In genomic region chr3:14757153-14757700, GRCh38 we compare ENCODE assay signal across 14 cellular contexts.
A peak's percentile ranks its signal among the peaks of the same experiment; 100 is the strongest.
DNase-seq lines count a peak whose midpoint lies in the region; ATAC-seq, FAIRE-seq and TF ChIP-seq lines count a peak whose summit lies in the region.
"Had no signal": no experiment of that assay in that cellular context is flagged by ENCODE, and none has a peak within 500 bp of the region (broad histone marks: within the 10 kb centered on the region; RNA-seq: fewer than 3 reads in every experiment).

No MANE protein-coding gene starts in this region.

- FAIRE-seq in H1 (lab: Jason Lieb, UNC) = no peak

- ATAC-seq in natural killer cell treated with Interleukin-12 subunit alpha and Interleukin-12 subunit beta and Interleukin-15 and Interleukin-18, amount 100 ng/mL, for 72 hours = peak; percentile 25 to 28
- ATAC-seq: CD8-positive, alpha-beta T cell; HCT116 had no signal

- H3K36me3 ChIP-seq in H1 (ENCODE audit: control insufficient read depth in 2 of 4, insufficient read depth in 4 of 4, low read length in 3 of 4) = no peaks in the 10 kb centered on the region
- H3K36me3 ChIP-seq: BLaER1 treated with 17β-estradiol and CSF1 and Interleukin-3, amounts not matched to agents 10 nM and 100 nM had no signal

- H4K5ac ChIP-seq in H9 (ENCODE audit: insufficient read length, low read depth, low read length) (no peak overlapping the region), H1 (ENCODE audit: insufficient read length, low read depth, low read length) (no peak overlapping the region)

- no peak overlapping the region for H4K8ac ChIP-seq in H9 (replicated peaks; ENCODE audit: insufficient read length, low read depth, low read length)
- H4K8ac ChIP-seq in H1 (ENCODE audit: extremely low read depth, insufficient read depth, low read length) = no peak overlapping the region

- no peak overlapping the region for H3K23ac ChIP-seq in H9 (ENCODE audit: insufficient read length, low read depth, low read length)
- H3K23ac ChIP-seq in H1 (ENCODE audit: insufficient read length) = no peak overlapping the region

- H3K14ac ChIP-seq in H9 (ENCODE audit: insufficient read depth, low read length) = no peak overlapping the region
- H3K14ac ChIP-seq in H1 (ENCODE audit: insufficient read length) = no peak overlapping the region

- no CpG with 5 or more reads among the region's 14 CpGs for WGBS in H9 (ENCODE audit: extremely low coverage, insufficient read length, low lambda C conversion rate)
- 90% methylated on average over 14 of the region's 14 CpGs; no CpG with 5 or more reads in 1 of the 2 experiments for WGBS in H1 (ENCODE audit: extremely low coverage in 1 of 2, insufficient coverage in 1 of 2, insufficient read length in 1 of 2, insufficient replicate concordance in 2 of 2, low coverage in 1 of 2, low lambda C conversion rate in 2 of 2, missing lambda C conversion rate in 1 of 2), 2 experiments

- no peak for TF ChIP-seq EP300 in H1 (IDR thresholded peaks at IDR 0.05; ENCODE audit: borderline replicate concordance in 1 of 2, low read depth in 2 of 2, low read length in 2 of 2)

- H3K27ac ChIP-seq in H9 (ENCODE audit: insufficient read length, low read depth, low read length) (no peak overlapping the region), H1 (ENCODE audit: low read depth, low read length) (no peak overlapping the region)
- H3K27ac ChIP-seq: BLaER1 treated with 17β-estradiol and CSF1 and Interleukin-3, amounts not matched to agents 10 nM and 100 nM had no signal

- H3K27ac Mint-ChIP-seq in H9 (no peak overlapping the region), type B pancreatic cell (peak overlapping the region; percentile 19), nephron progenitor cell (no peak overlapping the region)
- H3K27ac Mint-ChIP-seq in natural killer cell treated with Interleukin-12 subunit alpha and Interleukin-12 subunit beta and Interleukin-15 and Interleukin-18, amount 100 ng/mL, for 72 hours = no peak overlapping the region
- H3K27ac Mint-ChIP-seq: B cell; CD8-positive, alpha-beta T cell had no signal

- H2BK12ac ChIP-seq in H9 (ENCODE audit: insufficient read length, low read depth, low read length) (no peak overlapping the region), H1 (ENCODE audit: low read depth, low read length) (no peak overlapping the region)

- POLR2A ChIA-PET in H1 (lab: Charles Lee; ENCODE audit: partially characterized antibody) = no interaction called here

- peak in 1 of 2 experiments; percentile 17; a peak in 2 of 4 replicates for TF ChIP-seq RAD21 in H1 (IDR thresholded peaks at IDR 0.05 in 1 of 2, conservative IDR thresholded peaks at IDR 0.05 in 1 of 2; ENCODE audit: low read depth in 2 of 2, low read length in 2 of 2)

- H3K4me3 ChIP-seq in H1 (ENCODE audit: extremely low read depth in 1 of 4, insufficient read depth in 2 of 4, low read depth in 3 of 4, low read length in 4 of 4) = no peak overlapping the region
- H3K4me3 ChIP-seq: BLaER1 treated with 17β-estradiol and CSF1 and Interleukin-3, amounts not matched to agents 10 nM and 100 nM had no signal

- H2BK120ac ChIP-seq in H9 (ENCODE audit: low read depth, low read length, poor library complexity, severe bottlenecking) (no peak overlapping the region), H1 (replicated peaks; ENCODE audit: low read depth, low read length) (no peak overlapping the region)

- H3K9me3 Mint-ChIP-seq in H9 = peaks cover 2% of the 10 kb centered on the region in 2 experiments; a peak in 1 of 5 replicates
- H3K9me3 Mint-ChIP-seq in natural killer cell treated with Interleukin-12 subunit alpha and Interleukin-12 subunit beta and Interleukin-15 and Interleukin-18, amount 100 ng/mL, for 72 hours = no peaks in the 10 kb centered on the region
- no peaks in the 10 kb centered on the region for H3K9me3 Mint-ChIP-seq in type B pancreatic cell
- H3K9me3 Mint-ChIP-seq in nephron progenitor cell = peaks cover 5% of the 10 kb centered on the region
- H3K9me3 Mint-ChIP-seq: CD8-positive, alpha-beta T cell had no signal

- no peaks in the 10 kb centered on the region for H3K79me2 ChIP-seq in H9 (ENCODE audit: insufficient read depth, low read length)
- H3K79me2 ChIP-seq in H1 (ENCODE audit: control insufficient read depth in 1 of 2, insufficient read depth in 2 of 2, low read length in 2 of 2) = no peaks in the 10 kb centered on the region

- H3K23me2 ChIP-seq in H9 (ENCODE audit: insufficient read length, low read depth, low read length, poor library complexity, severe bottlenecking) (no peaks in the 10 kb centered on the region), H1 (ENCODE audit: low read depth, low read length) (no peaks in the 10 kb centered on the region)

- no peak overlapping the region for H2BK20ac ChIP-seq in H9 (ENCODE audit: low read depth, low read length, poor library complexity, severe bottlenecking)
- H2BK20ac ChIP-seq in H1 (ENCODE audit: low read length) = no peak overlapping the region

- CTCF ChIA-PET in H1 (lab: Charles Lee; ENCODE audit: partially characterized antibody) = interaction anchor here (0.7 to 1.7 kb wide), 8 partner anchors 10 to 247 kb away, joined by 3 to 6 read pairs (median 3); no protein-coding TSS in a partner anchor

- H3K4ac ChIP-seq in H9 (ENCODE audit: low read depth, low read length) (no peak overlapping the region), H1 (replicated peaks; ENCODE audit: insufficient read length, low read depth, low read length) (no peak overlapping the region)

- H3K9ac ChIP-seq in H9 (ENCODE audit: extremely low read depth, insufficient read length, low read length) = no peak overlapping the region
- no peak overlapping the region for H3K9ac ChIP-seq in H1 (replicated peaks in 1 of 4; ENCODE audit: extremely low read depth in 1 of 4, low read depth in 3 of 4, low read length in 3 of 4)
- H3K9ac ChIP-seq: BLaER1 treated with 17β-estradiol and CSF1 and Interleukin-3, amounts not matched to agents 10 nM and 100 nM had no signal

- H3K27me3 Mint-ChIP-seq in H9 (ENCODE audit: low read depth) = peaks cover 9% of the 10 kb centered on the region
- H3K27me3 Mint-ChIP-seq in natural killer cell treated with Interleukin-12 subunit alpha and Interleukin-12 subunit beta and Interleukin-15 and Interleukin-18, amount 100 ng/mL, for 72 hours = peaks cover 4 to 22% of the 10 kb centered on the region in 2 donors
- H3K27me3 Mint-ChIP-seq in type B pancreatic cell = peaks cover 21% of the 10 kb centered on the region
- peaks cover 16% of the 10 kb centered on the region for H3K27me3 Mint-ChIP-seq in nephron progenitor cell (ENCODE audit: low read depth, poor library complexity)

- TF ChIP-seq CTCF in H9 (conservative IDR thresholded peaks at IDR 0.05) (no peak), H1 (IDR thresholded peaks at IDR 0.05; ENCODE audit: control extremely low read depth in 1 of 3, insufficient read depth in 1 of 3, low read depth in 1 of 3, low read length in 3 of 3) (no peak), type B pancreatic cell (conservative IDR thresholded peaks at IDR 0.05) (no peak), nephron progenitor cell (IDR thresholded peaks at IDR 0.05) (no peak)

- H3K27me3 ChIP-seq in H9 (ENCODE audit: insufficient read depth, low read length) (no peaks in the 10 kb centered on the region), H1 (replicated peaks in 1 of 4; ENCODE audit: control insufficient read depth in 3 of 4, extremely low read depth in 1 of 4, insufficient read depth in 3 of 4, low read length in 3 of 4) (no peaks in the 10 kb centered on the region; a peak in 1 of 7 replicates)
- H3K27me3 ChIP-seq: BLaER1 treated with 17β-estradiol and CSF1 and Interleukin-3, amounts not matched to agents 10 nM and 100 nM had no signal

- H3T11ph ChIP-seq in H9 (ENCODE audit: low read length) = no peak overlapping the region

- H2AFZ ChIP-seq in H9 (ENCODE audit: low read length) = no peak overlapping the region
- 0 out of 2 replicates have a peak overlapping the region, but pooled peaks have one; percentile 29 for H2AFZ ChIP-seq in H1 (ENCODE audit: low read length)

- H2BK5ac ChIP-seq in H9 (ENCODE audit: insufficient read length, low read length) (no peak overlapping the region), H1 (ENCODE audit: low read depth, low read length) (no peak overlapping the region)

- no peak overlapping the region for H4K91ac ChIP-seq in H9 (ENCODE audit: insufficient read length, low read depth, low read length)
- no peak overlapping the region for H4K91ac ChIP-seq in H1 (replicated peaks; ENCODE audit: insufficient read length, low read length)

- H3K4me1 Mint-ChIP-seq in H9 (peaks cover 0 to 4% of the 10 kb centered on the region in 2 experiments; a peak in 1 of 4 replicates), type B pancreatic cell (ENCODE audit: unreplicated experiment) (no peaks in the 10 kb centered on the region), nephron progenitor cell (peaks cover 5% of the 10 kb centered on the region)
- peaks cover 0 to 3% of the 10 kb centered on the region in 2 donors for H3K4me1 Mint-ChIP-seq in natural killer cell treated with Interleukin-12 subunit alpha and Interleukin-12 subunit beta and Interleukin-15 and Interleukin-18, amount 100 ng/mL, for 72 hours (ENCODE audit: low read depth in 2 of 2)
- H3K4me1 Mint-ChIP-seq: B cell had no signal

- H3K4me2 ChIP-seq in H9 (ENCODE audit: insufficient read depth, insufficient read length, low read length) = no peak overlapping the region
- no peak overlapping the region for H3K4me2 ChIP-seq in H1 (ENCODE audit: insufficient read depth in 1 of 2, low read depth in 2 of 2, low read length in 2 of 2)

- no peaks in the 10 kb centered on the region for H3K79me1 ChIP-seq in H9 (ENCODE audit: insufficient read depth, low read depth, low read length, poor library complexity, severe bottlenecking)
- H3K79me1 ChIP-seq in H1 (ENCODE audit: low read depth, low read length) = no peaks in the 10 kb centered on the region

- H2AK5ac ChIP-seq in H9 (ENCODE audit: insufficient read length, low read length) = no peak overlapping the region
- no peak overlapping the region for H2AK5ac ChIP-seq in H1 (ENCODE audit: low read depth, low read length)

- H2BK15ac ChIP-seq in H9 (ENCODE audit: low read depth, low read length) (no peak overlapping the region), H1 (ENCODE audit: low read length) (no peak overlapping the region)

- H3K18ac ChIP-seq in H9 (ENCODE audit: insufficient read length, low read depth, low read length) (no peak overlapping the region), H1 (ENCODE audit: extremely low read depth, low read length) (no peak overlapping the region)

- H3K4me1 ChIP-seq in H9 (ENCODE audit: insufficient read depth, low read length) (no peaks in the 10 kb centered on the region), H1 (replicated peaks in 1 of 4; ENCODE audit: control insufficient read depth in 3 of 4, insufficient read depth in 4 of 4, low read length in 3 of 4) (peaks cover 0 to 3% (median 0%) of the 10 kb centered on the region in 4 experiments; a peak in 1 of 7 replicates)

- H3K56ac ChIP-seq in H9 (ENCODE audit: insufficient read length, low read depth, low read length) (no peak overlapping the region), H1 (replicated peaks; ENCODE audit: insufficient read length, low read depth, low read length) (no peak overlapping the region)

- H3K9me3 ChIP-seq in H9 (ENCODE audit: control insufficient read depth, low read depth, low read length) = no peaks in the 10 kb centered on the region
- no peaks in the 10 kb centered on the region for H3K9me3 ChIP-seq in H1 (ENCODE audit: insufficient read depth in 2 of 2, low read depth in 1 of 2, low read length in 1 of 2)

- H3K4me3 Mint-ChIP-seq in H9 (no peak overlapping the region), type B pancreatic cell (no peak overlapping the region), nephron progenitor cell (no peak overlapping the region)
- H3K4me3 Mint-ChIP-seq in natural killer cell treated with Interleukin-12 subunit alpha and Interleukin-12 subunit beta and Interleukin-15 and Interleukin-18, amount 100 ng/mL, for 72 hours = no peak overlapping the region
- H3K4me3 Mint-ChIP-seq: B cell; CD8-positive, alpha-beta T cell had no signal

- H3K36me3 Mint-ChIP-seq in H9 (ENCODE audit: insufficient read depth in 1 of 3, low read depth in 3 of 3) = no peaks in the 10 kb centered on the region
- no peaks in the 10 kb centered on the region for H3K36me3 Mint-ChIP-seq in natural killer cell treated with Interleukin-12 subunit alpha and Interleukin-12 subunit beta and Interleukin-15 and Interleukin-18, amount 100 ng/mL, for 72 hours
- no peaks in the 10 kb centered on the region for H3K36me3 Mint-ChIP-seq in type B pancreatic cell
- H3K36me3 Mint-ChIP-seq in nephron progenitor cell (ENCODE audit: low read depth) = no peaks in the 10 kb centered on the region
- H3K36me3 Mint-ChIP-seq: CD8-positive, alpha-beta T cell had no signal

- no peaks in the 10 kb centered on the region for H4K20me1 ChIP-seq in H9 (ENCODE audit: control insufficient read depth, insufficient read depth, insufficient read length)
- no peaks in the 10 kb centered on the region for H4K20me1 ChIP-seq in H1 (replicated peaks in 1 of 2; ENCODE audit: control insufficient read depth in 1 of 2, insufficient read depth in 2 of 2, low read length in 2 of 2)
- H4K20me1 ChIP-seq: BLaER1 treated with 17β-estradiol and CSF1 and Interleukin-3, amounts not matched to agents 10 nM and 100 nM had no signal

- DNase-seq in H9 = peak; percentile 26
- DNase-seq in H1 (ENCODE audit: low read depth in 1 of 2, low spot score in 2 of 2) = peak in 1 of 2 experiments; percentile 41
- DNase-seq in natural killer cell treated with Interleukin-12 subunit alpha and Interleukin-12 subunit beta and Interleukin-15 and Interleukin-18, amount 100 ng/mL, for 72 hours (ENCODE audit: low spot score) = no peak
- DNase-seq in type B pancreatic cell (ENCODE audit: extremely low spot score, unreplicated experiment) = no peak
- DNase-seq in HUDEP-2 (lab: John Stamatoyannopoulos, UW; ENCODE audit: unreplicated experiment in 76 of 76) = no peak
- no peak for DNase-seq in cerebellum (ENCODE audit: low spot score)
- DNase-seq in nephron progenitor cell = no peak
- DNase-seq: Calu3; CD8-positive, alpha-beta T cell; DMS79 treated with DMSO at 0.1 percent for 48 hours; GF-D8 had no signal

- TF ChIP-seq POLR2A in H1 (IDR thresholded peaks at IDR 0.05; ENCODE audit: control extremely low read depth in 1 of 2, low read depth in 2 of 2, low read length in 2 of 2) = no peak
